Comparison of ENCODE assay signal across 10 cellular contexts in the genomic region with DNA sequence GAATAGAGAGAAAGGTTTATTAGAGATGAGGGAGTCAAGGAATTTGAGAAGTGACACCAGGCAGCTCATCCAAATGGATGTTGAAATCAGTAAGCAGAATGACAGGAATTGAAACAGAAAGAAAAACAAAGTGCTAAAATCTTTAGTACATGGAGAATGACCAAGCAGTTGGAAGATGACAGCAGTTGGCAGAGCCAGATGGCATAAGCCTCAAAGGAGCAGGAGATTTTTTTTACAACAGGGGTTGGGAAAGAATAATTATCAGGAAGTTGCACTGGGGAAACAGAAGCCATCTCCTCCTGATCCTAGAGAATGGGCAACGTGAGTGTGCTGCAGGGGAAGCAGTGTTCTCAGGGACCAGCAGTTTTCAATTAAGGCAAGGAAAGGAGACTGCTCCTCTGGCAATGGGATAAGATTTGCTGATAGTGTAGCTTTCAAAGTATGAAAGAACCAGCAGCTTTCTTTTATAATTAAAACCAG. TPM values are rescaled to one million over a fixed set of nuclear protein-coding genes. Genes with fewer than 3 reads are reported as not detected.
DNase-seq lines count a peak whose midpoint lies in the region; ATAC-seq, FAIRE-seq and TF ChIP-seq lines count a peak whose summit lies in the region.
"Had no signal": no experiment of that assay in that cellular context is flagged by ENCODE, and none has a peak within 500 bp of the region (broad histone marks: within the 10 kb centered on the region; RNA-seq: fewer than 3 reads in every experiment).

No MANE protein-coding gene starts in this region.

- H3K4me3 ChIP-seq in HFF-Myc (replicated peaks; ENCODE audit: low read depth, low read length) = no peak overlapping the region
- H3K4me3 ChIP-seq: spleen had no signal

- peak; percentile 83 for ATAC-seq in GM18499 (IDR thresholded peaks at IDR 0.05; ENCODE audit: insufficient read depth, unreplicated experiment)

- FAIRE-seq in D721Med (lab: Jason Lieb, UNC) = no peak

- TF ChIP-seq CTCF in HFF-Myc (IDR thresholded peaks at IDR 0.05; ENCODE audit: low read depth, low read length, missing control alignments) (no peak), D721Med (IDR thresholded peaks at IDR 0.05; ENCODE audit: insufficient read depth, missing control alignments) (no peak)

- DNase-seq in HFF-Myc (ENCODE audit: extremely low read depth, low read depth) = peak; percentile 53
- DNase-seq in SK-N-DZ (ENCODE audit: low spot score) = peak; percentile 92
- DNase-seq in myocyte (ENCODE audit: low read depth) = peak; percentile 20
- no peak for DNase-seq in GDM1 (lab: John Stamatoyannopoulos, UW)
- no peak for DNase-seq in posterior cingulate gyrus
- no peak for DNase-seq in T-helper 1 cell
- DNase-seq in D721Med (ENCODE audit: insufficient read length, low spot score) = no peak
- DNase-seq: spleen had no signal

- intact Hi-C loops in posterior cingulate gyrus (cut with DNase I) = no loop called here

RNA-seq across cellular contexts. Expression of gene RAB39A, which starts 28.9 kb away (rescaled TPM):
- polyA plus RNA-seq in SK-N-DZ (2014; cell fraction: cytosol; rRNA removed) = 14.0 and 15.9 TPM in 2 replicates
- 3.9 and 8.8 TPM in 2 replicates for polyA plus RNA-seq in SK-N-DZ (2014; cell fraction: nucleus; rRNA removed)
- total RNA-seq in myocyte = not detected in 2 replicates
- polyA plus RNA-seq in myocyte (2012) = not detected
- total RNA-seq: HT-29 had no signal

RNA-seq across cellular contexts. Expression of gene CUL5, which starts 51.5 kb away (rescaled TPM):
- 11.5 and 12.2 TPM in 2 replicates for polyA plus RNA-seq in SK-N-DZ (2014; cell fraction: cytosol; rRNA removed)
- polyA plus RNA-seq in SK-N-DZ (2014; cell fraction: nucleus; rRNA removed) = 11.2 and 11.3 TPM in 2 replicates
- total RNA-seq in myocyte = 61.9 and 70.6 TPM in 2 replicates
- polyA plus RNA-seq in myocyte (2012) = 10.9 TPM

Comparison
In these comparisons a context has a peak if more than half of its experiments do, and no peak if none do; other contexts are left out.
1. DNase-seq: peak in HFF-Myc (single experiment), SK-N-DZ (single experiment) and myocyte (single experiment); none in GDM1 (single experiment), posterior cingulate gyrus (0 of 10), T-helper 1 cell (0 of 5) and D721Med (single experiment).